In genomic region chr4:70534886-70535285, GRCh38 we compare ENCODE assay signal across 4 cellular contexts. TPM values are rescaled to one million over a fixed set of nuclear protein-coding genes. Genes with fewer than 3 reads are reported as not detected.
"Had no signal": no experiment of that assay in that cellular context is flagged by ENCODE, and none has a peak within 500 bp of the region (broad histone marks: within the 10 kb centered on the region; RNA-seq: fewer than 3 reads in every experiment).

No MANE protein-coding gene starts in this region.

RNA-seq across cellular contexts. Expression of gene AMTN, which starts 16.5 kb away (rescaled TPM):
- polyA plus RNA-seq: HepG2, IgD-negative memory B cell, IMR-90, K562 had no signal

RNA-seq across cellular contexts. Expression of gene AMBN, which starts 57.2 kb away (rescaled TPM):
- polyA plus RNA-seq: HepG2, IgD-negative memory B cell, IMR-90 had no signal
